Comparison of ENCODE assay signal across 8 cellular contexts in genomic region chr1:108661030-108661609, GRCh38. TPM values are rescaled to one million over a fixed set of nuclear protein-coding genes. Genes with fewer than 3 reads are reported as not detected.
DNase-seq lines count a peak whose midpoint lies in the region; ATAC-seq and TF ChIP-seq lines count a peak whose summit lies in the region.

HENMT1 (minus strand) TSS chr1:108661093; CDS start chr1:108659884, 1,209 bp downstream.

- no peaks in the 10 kb centered on the region for H3K36me3 Mint-ChIP-seq in H9 (ENCODE audit: insufficient read depth in 1 of 3, low read depth in 3 of 3)
- peaks cover 18% of the 10 kb centered on the region for H3K36me3 Mint-ChIP-seq in activated CD4-positive, alpha-beta memory T cell treated with anti-CD3 and anti-CD28 coated beads, Interleukin-2, amount 10 ng/mL, durations not matched to agents 7 days and 5 days (ENCODE audit: low read depth)
- peaks cover 18% of the 10 kb centered on the region for H3K36me3 Mint-ChIP-seq in effector memory CD8-positive, alpha-beta T cell (ENCODE audit: insufficient read depth)

- no peak within 1 kb of the TSS for H3K27ac ChIP-seq in H9 (ENCODE audit: insufficient read length, low read depth, low read length)

- no peaks in the 10 kb centered on the region for H3K4me1 ChIP-seq in H9 (ENCODE audit: insufficient read depth, low read length)

- CTCF ChIA-PET in activated CD4-positive, alpha-beta memory T cell treated with anti-CD3 and anti-CD28 coated beads, Interleukin-2, amount 10 ng/mL, durations not matched to agents 7 days and 5 days (lab: Charles Lee): interaction anchor here (0.7 to 7.1 kb wide), 8 partner anchors 11 to 156 kb away, joined by 3 to 100 read pairs (median 3); partner anchors contain the start of gene PRPF38B

- no CpG with 5 or more reads among the region's 81 CpGs for WGBS in H9 (ENCODE audit: extremely low coverage, insufficient read length, low lambda C conversion rate)

- H2BK5ac ChIP-seq in H9 (ENCODE audit: insufficient read length, low read length): no peak within 1 kb of the TSS

- H2BK12ac ChIP-seq in H9 (ENCODE audit: insufficient read length, low read depth, low read length): peak within 1 kb of the TSS; percentile 18

- no peaks in the 10 kb centered on the region; the same call in 1 of the 2 replicates for H3K27me3 ChIP-seq in H9 (ENCODE audit: insufficient read depth, low read length)

- H3K4me3 Mint-ChIP-seq in H9: peak within 1 kb of the TSS; percentile 67 to 70
- H3K4me3 Mint-ChIP-seq in activated CD4-positive, alpha-beta memory T cell treated with anti-CD3 and anti-CD28 coated beads, Interleukin-2, amount 10 ng/mL, durations not matched to agents 7 days and 5 days: peak within 1 kb of the TSS; percentile 78
- peak within 1 kb of the TSS; percentile 81 to 83 for H3K4me3 Mint-ChIP-seq in effector memory CD8-positive, alpha-beta T cell

- peak within 1 kb of the TSS; percentile 98 for H3K18ac ChIP-seq in H9 (ENCODE audit: insufficient read length, low read depth, low read length)

- TF ChIP-seq CTCF in H9 (conservative IDR thresholded peaks at IDR 0.05): no peak

- peak within 1 kb of the TSS; percentile 54 for H3K4me2 ChIP-seq in H9 (ENCODE audit: insufficient read depth, insufficient read length, low read length)

- H2AK5ac ChIP-seq in H9 (ENCODE audit: insufficient read length, low read length): no peak within 1 kb of the TSS

- peak within 1 kb of the TSS; percentile 49 for H4K5ac ChIP-seq in H9 (ENCODE audit: insufficient read length, low read depth, low read length)

- no peaks in the 10 kb centered on the region for H3K79me1 ChIP-seq in H9 (ENCODE audit: insufficient read depth, low read depth, low read length, poor library complexity, severe bottlenecking)

- peak within 1 kb of the TSS in 1 of 3 experiments; percentile 82; a peak in 2 of 7 replicates for H3K27ac Mint-ChIP-seq in H9
- H3K27ac Mint-ChIP-seq in activated CD4-positive, alpha-beta memory T cell treated with anti-CD3 and anti-CD28 coated beads, Interleukin-2, amount 10 ng/mL, durations not matched to agents 7 days and 5 days: peak within 1 kb of the TSS; percentile 90
- peak within 1 kb of the TSS; percentile 97 to 99 for H3K27ac Mint-ChIP-seq in effector memory CD8-positive, alpha-beta T cell

- H3K56ac ChIP-seq in H9 (ENCODE audit: insufficient read length, low read depth, low read length): no peak within 1 kb of the TSS

- peaks cover 6% of the 10 kb centered on the region for H3K23me2 ChIP-seq in H9 (ENCODE audit: insufficient read length, low read depth, low read length, poor library complexity, severe bottlenecking)

- DNase-seq in GF-D8 (lab: John Stamatoyannopoulos, UW) (peak; percentile 67), H9 (peak; percentile 75), NCI-H1092 (lab: John Stamatoyannopoulos, UW) (peak; percentile 52), mesenteric fat pad (ENCODE audit: low spot score) (peak; percentile 91), NCI-H1105 (lab: John Stamatoyannopoulos, UW) (no peak)
- DNase-seq in activated CD4-positive, alpha-beta memory T cell treated with anti-CD3 and anti-CD28 coated beads, Interleukin-2, amount 10 ng/mL, durations not matched to agents 7 days and 5 days: peak; percentile 82
- DNase-seq in effector memory CD8-positive, alpha-beta T cell: peak; percentile 75 to 81 (median 78)
- DNase-seq in stimulated activated CD8-positive, alpha-beta memory T cell treated with anti-CD3 and anti-CD28 coated beads, Interleukin-15, amount 100 ng/mL, for 1 hour (ENCODE audit: low read depth): peak; percentile 48

- no peak within 1 kb of the TSS for H2BK20ac ChIP-seq in H9 (ENCODE audit: low read depth, low read length, poor library complexity, severe bottlenecking)

- 0 out of 2 replicates have a peak within 1 kb of the TSS, but pooled peaks have one; percentile 24 for H3K4ac ChIP-seq in H9 (ENCODE audit: low read depth, low read length)

- no peaks in the 10 kb centered on the region for H3K9me3 ChIP-seq in H9 (ENCODE audit: control insufficient read depth, low read depth, low read length)

- no peak within 1 kb of the TSS for H2AFZ ChIP-seq in H9 (ENCODE audit: low read length)

- no peaks in the 10 kb centered on the region for H4K20me1 ChIP-seq in H9 (ENCODE audit: control insufficient read depth, insufficient read depth, insufficient read length)

- no peak within 1 kb of the TSS for H4K91ac ChIP-seq in H9 (ENCODE audit: insufficient read length, low read depth, low read length)

- no peak within 1 kb of the TSS for H2BK120ac ChIP-seq in H9 (ENCODE audit: low read depth, low read length, poor library complexity, severe bottlenecking)

- POLR2A ChIA-PET in activated CD4-positive, alpha-beta memory T cell treated with anti-CD3 and anti-CD28 coated beads, Interleukin-2, amount 10 ng/mL, durations not matched to agents 7 days and 5 days (lab: Charles Lee): interaction anchor here (0.5 to 7.2 kb wide), 27 partner anchors 8 to 582 kb away, joined by 3 to 229 read pairs (median 6); partner anchors contain the start of genes CLCC1, EEIG2, GPSM2 and PRPF38B

- no peak within 1 kb of the TSS for H3K23ac ChIP-seq in H9 (ENCODE audit: insufficient read length, low read depth, low read length)

- ATAC-seq in effector memory CD8-positive, alpha-beta T cell (replicated peaks): peak; percentile 84

- H3K79me2 ChIP-seq in H9 (ENCODE audit: insufficient read depth, low read length): no peaks in the 10 kb centered on the region

- no peak within 1 kb of the TSS for H2BK15ac ChIP-seq in H9 (ENCODE audit: low read depth, low read length)

- H3K9me3 Mint-ChIP-seq in H9: peaks cover 0 to 5% of the 10 kb centered on the region in 2 experiments; a peak in 1 of 5 replicates
- no peaks in the 10 kb centered on the region for H3K9me3 Mint-ChIP-seq in activated CD4-positive, alpha-beta memory T cell treated with anti-CD3 and anti-CD28 coated beads, Interleukin-2, amount 10 ng/mL, durations not matched to agents 7 days and 5 days
- no peaks in the 10 kb centered on the region for H3K9me3 Mint-ChIP-seq in effector memory CD8-positive, alpha-beta T cell

- peak within 1 kb of the TSS; percentile 89 for H4K8ac ChIP-seq in H9 (replicated peaks; ENCODE audit: insufficient read length, low read depth, low read length)

- peak within 1 kb of the TSS; percentile 95 for H3K14ac ChIP-seq in H9 (ENCODE audit: insufficient read depth, low read length)

- peaks cover 38% of the 10 kb centered on the region for H3K27me3 Mint-ChIP-seq in H9 (ENCODE audit: low read depth)
- H3K27me3 Mint-ChIP-seq in activated CD4-positive, alpha-beta memory T cell treated with anti-CD3 and anti-CD28 coated beads, Interleukin-2, amount 10 ng/mL, durations not matched to agents 7 days and 5 days: no peaks in the 10 kb centered on the region
- H3K27me3 Mint-ChIP-seq in effector memory CD8-positive, alpha-beta T cell: no peaks in the 10 kb centered on the region

- peaks cover 0 to 3% of the 10 kb centered on the region in 2 experiments; a peak in 1 of 4 replicates for H3K4me1 Mint-ChIP-seq in H9
- H3K4me1 Mint-ChIP-seq in activated CD4-positive, alpha-beta memory T cell treated with anti-CD3 and anti-CD28 coated beads, Interleukin-2, amount 10 ng/mL, durations not matched to agents 7 days and 5 days: peaks cover 45% of the 10 kb centered on the region
- peaks cover 21 to 47% of the 10 kb centered on the region in 2 donors for H3K4me1 Mint-ChIP-seq in effector memory CD8-positive, alpha-beta T cell (ENCODE audit: low read depth in 2 of 2)

- peak within 1 kb of the TSS; percentile 24 for H3K9ac ChIP-seq in H9 (ENCODE audit: extremely low read depth, insufficient read length, low read length)

- no peak within 1 kb of the TSS for H3T11ph ChIP-seq in H9 (ENCODE audit: low read length)

RNA-seq across cellular contexts. Expression of gene HENMT1, which starts in this region (rescaled TPM):
- total RNA-seq in H9 (2021) (6.2 and 6.6 TPM in 2 replicates), mesenteric fat pad (3.3 TPM)
- 10 to 100 TPM; 26.7 to 27.3 TPM for total RNA-seq in activated CD4-positive, alpha-beta memory T cell treated with anti-CD3 and anti-CD28 coated beads, Interleukin-2, amount 10 ng/mL, durations not matched to agents 7 days and 5 days
